19 cellular contexts compared by ENCODE assay signal in genomic region chr7:149210551-149210950, GRCh38.
"Had no signal": no experiment of that assay in that cellular context is flagged by ENCODE, and none has a peak within 500 bp of the region (broad histone marks: within the 10 kb centered on the region; RNA-seq: fewer than 3 reads in every experiment).

No MANE protein-coding gene starts in this region.

- H3K4me3 Mint-ChIP-seq: activated CD4-positive, alpha-beta T cell treated with anti-CD3 and anti-CD28 coated beads, Interleukin-2, amount 10 ng/mL, durations not matched to agents 7 days and 5 days; activated naive CD8-positive, alpha-beta T cell; naive B cell; neural progenitor cell; stimulated activated naive B cell treated with anti-CD40 and anti-IgM and Interleukin-4, amounts not matched to agents 10 μg/mL and 1 μg/mL and 100 μg/mL, for 72 hours; type B pancreatic cell had no signal

- FAIRE-seq: islet of Langerhans had no signal

- DNase-seq: activated CD4-positive, alpha-beta T cell treated with anti-CD3 and anti-CD28 coated beads, Interleukin-2, amount 10 ng/mL, durations not matched to agents 7 days and 5 days; amniotic stem cell; cerebellar nuclear complex; esophagus squamous epithelium; heart left ventricle; naive B cell; sigmoid colon; SK-N-SH; stimulated activated naive B cell treated with anti-CD40 and anti-IgM and Interleukin-4, amounts not matched to agents 10 μg/mL and 1 μg/mL and 100 μg/mL, for 72 hours had no signal

- H3K4me1 ChIP-seq: breast epithelium, heart left ventricle, neural progenitor cell, sigmoid colon, vagina had no signal

- H3K9me3 Mint-ChIP-seq: activated CD4-positive, alpha-beta T cell treated with anti-CD3 and anti-CD28 coated beads, Interleukin-2, amount 10 ng/mL, durations not matched to agents 7 days and 5 days; naive B cell; neural progenitor cell; stimulated activated naive B cell treated with anti-CD40 and anti-IgM and Interleukin-4, amounts not matched to agents 10 μg/mL and 1 μg/mL and 100 μg/mL, for 72 hours; type B pancreatic cell had no signal

- H3K4me1 Mint-ChIP-seq: stimulated activated naive B cell treated with anti-CD40 and anti-IgM and Interleukin-4, amounts not matched to agents 10 μg/mL and 1 μg/mL and 100 μg/mL, for 72 hours had no signal

- H3K4me3 ChIP-seq: breast epithelium, coronary artery, esophagus squamous epithelium, heart left ventricle, lung, neural progenitor cell, sigmoid colon, smooth muscle cell, thoracic aorta, vagina had no signal

- H3K27ac Mint-ChIP-seq: stimulated activated naive B cell treated with anti-CD40 and anti-IgM and Interleukin-4, amounts not matched to agents 10 μg/mL and 1 μg/mL and 100 μg/mL, for 72 hours had no signal

- H3K9me3 ChIP-seq: breast epithelium, esophagus squamous epithelium, heart left ventricle, sigmoid colon, SK-N-SH, thoracic aorta, vagina had no signal

- H3K27me3 Mint-ChIP-seq: activated CD4-positive, alpha-beta T cell treated with anti-CD3 and anti-CD28 coated beads, Interleukin-2, amount 10 ng/mL, durations not matched to agents 7 days and 5 days; activated naive CD8-positive, alpha-beta T cell; naive B cell; stimulated activated naive B cell treated with anti-CD40 and anti-IgM and Interleukin-4, amounts not matched to agents 10 μg/mL and 1 μg/mL and 100 μg/mL, for 72 hours; type B pancreatic cell had no signal

- H3K27ac ChIP-seq: breast epithelium, coronary artery, esophagus squamous epithelium, heart left ventricle, neural progenitor cell, sigmoid colon, thoracic aorta, vagina had no signal

- H3K27me3 ChIP-seq: breast epithelium, esophagus squamous epithelium, heart left ventricle, neural progenitor cell, sigmoid colon, vagina had no signal
